Comparison of ENCODE assay signal across 1 cellular context in the genomic region with DNA sequence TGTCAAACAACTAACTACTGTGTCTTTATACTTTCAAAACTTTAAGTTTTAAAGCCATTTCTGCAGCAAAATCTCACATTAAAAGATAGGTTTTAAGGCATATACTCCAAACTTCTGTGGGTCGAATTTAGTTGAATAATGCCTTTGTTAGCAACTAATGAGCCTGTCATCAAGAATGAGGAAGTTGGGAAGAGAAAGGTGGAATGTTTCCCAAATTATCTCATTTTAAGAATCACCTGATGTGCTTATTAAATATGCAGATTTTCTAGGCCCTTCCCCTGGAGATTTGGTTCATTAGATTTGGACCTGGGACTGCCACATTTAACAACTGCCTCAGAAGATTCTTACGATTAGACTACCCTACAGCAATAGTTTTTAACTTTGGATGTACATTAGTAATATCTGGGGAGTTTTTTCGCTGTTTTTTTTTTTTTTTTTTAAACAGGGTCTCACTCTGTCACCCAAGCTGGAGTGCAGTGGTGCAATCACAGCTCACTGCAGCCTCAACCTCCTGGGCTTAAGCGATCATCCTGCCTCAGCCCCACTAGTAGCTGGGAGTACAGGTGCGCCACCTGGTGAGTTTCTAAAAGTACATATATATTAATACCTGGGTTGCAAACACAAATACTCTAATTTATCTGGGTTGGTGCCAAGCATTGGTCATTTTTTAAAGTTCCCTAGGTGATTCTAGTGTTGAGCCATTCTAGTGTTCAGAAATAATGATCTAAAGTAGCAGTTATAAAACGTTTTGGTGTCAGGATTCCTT.
TF ChIP-seq lines count a peak whose summit lies in the region.

No MANE protein-coding gene starts in this region.

TF ChIP-seq in HCT116, 20 proteins besides CTCF, POLR2A, EP300 and RAD21 (continued from another document):
- TF ChIP-seq CEBPB (IDR thresholded peaks at IDR 0.05; ENCODE audit: low read depth) (no peak), EGR1 (IDR thresholded peaks at IDR 0.05; ENCODE audit: low read depth) (no peak), CBX3 (IDR thresholded peaks at IDR 0.05; ENCODE audit: low read depth) (no peak), SIN3A (IDR thresholded peaks at IDR 0.05; ENCODE audit: low read depth) (no peak), EZH2 (IDR thresholded peaks at IDR 0.05) (no peak), POLR2AphosphoS5 (IDR thresholded peaks at IDR 0.05; ENCODE audit: low read depth, low read length) (no peak), SRF (IDR thresholded peaks at IDR 0.05; ENCODE audit: low read depth) (no peak), JUND (IDR thresholded peaks at IDR 0.05) (no peak), TCF7L2 (IDR thresholded peaks at IDR 0.05; ENCODE audit: borderline replicate concordance, extremely low read depth, insufficient read depth, insufficient read length) (no peak), YY1 (IDR thresholded peaks at IDR 0.05; ENCODE audit: extremely low read depth, insufficient replicate concordance, low read depth, low read length) (no peak), ZNF274 (IDR thresholded peaks at IDR 0.05; ENCODE audit: low read depth, low read length) (no peak)
- TF ChIP-seq, protein P1, sequence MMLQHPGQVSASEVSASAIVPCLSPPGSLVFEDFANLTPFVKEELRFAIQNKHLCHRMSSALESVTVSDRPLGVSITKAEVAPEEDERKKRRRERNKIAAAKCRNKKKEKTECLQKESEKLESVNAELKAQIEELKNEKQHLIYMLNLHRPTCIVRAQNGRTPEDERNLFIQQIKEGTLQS (IDR thresholded peaks at IDR 0.05), result no peak
- TF ChIP-seq, protein P2, sequence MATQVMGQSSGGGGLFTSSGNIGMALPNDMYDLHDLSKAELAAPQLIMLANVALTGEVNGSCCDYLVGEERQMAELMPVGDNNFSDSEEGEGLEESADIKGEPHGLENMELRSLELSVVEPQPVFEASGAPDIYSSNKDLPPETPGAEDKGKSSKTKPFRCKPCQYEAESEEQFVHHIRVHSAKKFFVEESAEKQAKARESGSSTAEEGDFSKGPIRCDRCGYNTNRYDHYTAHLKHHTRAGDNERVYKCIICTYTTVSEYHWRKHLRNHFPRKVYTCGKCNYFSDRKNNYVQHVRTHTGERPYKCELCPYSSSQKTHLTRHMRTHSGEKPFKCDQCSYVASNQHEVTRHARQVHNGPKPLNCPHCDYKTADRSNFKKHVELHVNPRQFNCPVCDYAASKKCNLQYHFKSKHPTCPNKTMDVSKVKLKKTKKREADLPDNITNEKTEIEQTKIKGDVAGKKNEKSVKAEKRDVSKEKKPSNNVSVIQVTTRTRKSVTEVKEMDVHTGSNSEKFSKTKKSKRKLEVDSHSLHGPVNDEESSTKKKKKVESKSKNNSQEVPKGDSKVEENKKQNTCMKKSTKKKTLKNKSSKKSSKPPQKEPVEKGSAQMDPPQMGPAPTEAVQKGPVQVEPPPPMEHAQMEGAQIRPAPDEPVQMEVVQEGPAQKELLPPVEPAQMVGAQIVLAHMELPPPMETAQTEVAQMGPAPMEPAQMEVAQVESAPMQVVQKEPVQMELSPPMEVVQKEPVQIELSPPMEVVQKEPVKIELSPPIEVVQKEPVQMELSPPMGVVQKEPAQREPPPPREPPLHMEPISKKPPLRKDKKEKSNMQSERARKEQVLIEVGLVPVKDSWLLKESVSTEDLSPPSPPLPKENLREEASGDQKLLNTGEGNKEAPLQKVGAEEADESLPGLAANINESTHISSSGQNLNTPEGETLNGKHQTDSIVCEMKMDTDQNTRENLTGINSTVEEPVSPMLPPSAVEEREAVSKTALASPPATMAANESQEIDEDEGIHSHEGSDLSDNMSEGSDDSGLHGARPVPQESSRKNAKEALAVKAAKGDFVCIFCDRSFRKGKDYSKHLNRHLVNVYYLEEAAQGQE (IDR thresholded peaks at IDR 0.05; ENCODE audit: low read depth), result no peak
